Comparison of ENCODE assay signal across 14 cellular contexts in genomic region chr15:25846377-25846776, GRCh38. TPM values are rescaled to one million over a fixed set of nuclear protein-coding genes. Genes with fewer than 3 reads are reported as not detected.
DNase-seq lines count a peak whose midpoint lies in the region; ATAC-seq, FAIRE-seq and TF ChIP-seq lines count a peak whose summit lies in the region.
"Had no signal": no experiment of that assay in that cellular context is flagged by ENCODE, and none has a peak within 500 bp of the region (broad histone marks: within the 10 kb centered on the region; RNA-seq: fewer than 3 reads in every experiment).

No MANE protein-coding gene starts in this region.

- intact Hi-C loops in activated CD4-positive, alpha-beta T cell treated with anti-CD3 and anti-CD28 coated beads for 36 hours (cut with DNase I, micrococcal nuclease): loop anchor here in 1 of 2 experiments (2.0 to 10.0 kb wide), 3 partner anchors 14 to 238 kb away; no protein-coding TSS in a partner anchor

- DNase-seq in CD4-positive, CD25-positive, alpha-beta regulatory T cell: peak in 2 of 3 donors; percentile 60 to 87
- peak; percentile 81 for DNase-seq in activated CD4-positive, alpha-beta T cell treated with anti-CD3 and anti-CD28 coated beads for 36 hours
- DNase-seq in activated gamma-delta T cell treated with anti-CD3 and anti-CD28 coated beads, Interleukin-2, amount 50 U/mL, for 16 hours (ENCODE audit: low read depth): peak; percentile 39
- peak; percentile 29 for DNase-seq in small intestine
- DNase-seq in MV-4-11 (lab: John Stamatoyannopoulos, UW): no peak
- no peak for DNase-seq in GM12891 (ENCODE audit: insufficient read length, low spot score)
- no peak for DNase-seq in NCI-H1092 (lab: John Stamatoyannopoulos, UW)
- no peak for DNase-seq in caudate nucleus (lab: John Stamatoyannopoulos, UW)
- DNase-seq: GDM1, GOT3, NCI-H526, SK-N-SH had no signal

- H3K27ac ChIP-seq in CD4-positive, CD25-positive, alpha-beta regulatory T cell (ENCODE audit: insufficient read depth, low read length, poor library complexity, severe bottlenecking): peak overlapping the region; percentile 61
- peak overlapping the region in 1 of 2 donors; percentile 37 for H3K27ac ChIP-seq in small intestine (ENCODE audit: low read depth in 1 of 2, low read length in 1 of 2)
- no peak overlapping the region for H3K27ac ChIP-seq in caudate nucleus (ENCODE audit: low read depth, low read length)
- H3K27ac ChIP-seq: suprapubic skin had no signal

- H3K36me3 Mint-ChIP-seq in CD4-positive, CD25-positive, alpha-beta regulatory T cell: no peaks in the 10 kb centered on the region
- H3K36me3 Mint-ChIP-seq in activated CD4-positive, alpha-beta T cell treated with anti-CD3 and anti-CD28 coated beads for 36 hours (ENCODE audit: low read depth): peaks cover 24% of the 10 kb centered on the region

- FAIRE-seq in small intestine (lab: Jason Lieb, UNC) (no peak), GM12891 (lab: Jason Lieb, UNC) (no peak)

- no peak overlapping the region for H3K4me3 ChIP-seq in CD4-positive, CD25-positive, alpha-beta regulatory T cell (ENCODE audit: low read depth, low read length)
- no peak overlapping the region for H3K4me3 ChIP-seq in small intestine (ENCODE audit: low read depth in 1 of 2, low read length in 2 of 2)
- H3K4me3 ChIP-seq: suprapubic skin had no signal

- CTCF ChIA-PET in activated CD4-positive, alpha-beta T cell treated with anti-CD3 and anti-CD28 coated beads for 36 hours (lab: Charles Lee): interaction anchor here (0.5 to 1.8 kb wide), 5 partner anchors 9 to 40 kb away, joined by 3 to 6 read pairs (median 3); no protein-coding TSS in a partner anchor

- H3K4me1 Mint-ChIP-seq in CD4-positive, CD25-positive, alpha-beta regulatory T cell: peaks cover 32 to 71% (median 51%) of the 10 kb centered on the region in 4 donors
- H3K4me1 Mint-ChIP-seq in activated CD4-positive, alpha-beta T cell treated with anti-CD3 and anti-CD28 coated beads for 36 hours: peaks cover 82% of the 10 kb centered on the region

- H3K4me3 Mint-ChIP-seq in CD4-positive, CD25-positive, alpha-beta regulatory T cell: peak overlapping the region; percentile 60 to 87 (median 71)
- H3K4me3 Mint-ChIP-seq in activated CD4-positive, alpha-beta T cell treated with anti-CD3 and anti-CD28 coated beads for 36 hours: no peak overlapping the region

- POLR2A ChIA-PET in activated CD4-positive, alpha-beta T cell treated with anti-CD3 and anti-CD28 coated beads for 36 hours (lab: Charles Lee): no interaction called here

- TF ChIP-seq POLR2A in GM12891 (IDR thresholded peaks at IDR 0.05; ENCODE audit: low read depth, low read length): no peak

- peak; percentile 79 to 84 for ATAC-seq in CD4-positive, CD25-positive, alpha-beta regulatory T cell (ENCODE audit: low read depth in 2 of 2)
- ATAC-seq in activated CD4-positive, alpha-beta T cell treated with anti-CD3 and anti-CD28 coated beads for 36 hours: peak; percentile 38

- 59 to 70% (median 69%) methylated on average over 7 of the region's 7 CpGs for WGBS in small intestine, 3 donors

- H3K9me3 ChIP-seq in CD4-positive, CD25-positive, alpha-beta regulatory T cell (ENCODE audit: control insufficient read depth in 2 of 2, low read length in 2 of 2): no peaks in the 10 kb centered on the region
- no peaks in the 10 kb centered on the region for H3K9me3 ChIP-seq in small intestine (ENCODE audit: control insufficient read depth, low read depth)
- H3K9me3 ChIP-seq: SK-N-SH, suprapubic skin had no signal

- H3K27me3 ChIP-seq in CD4-positive, CD25-positive, alpha-beta regulatory T cell (ENCODE audit: control insufficient read depth, insufficient read depth, low read length): no peaks in the 10 kb centered on the region
- H3K27me3 ChIP-seq in small intestine (ENCODE audit: control insufficient read depth in 2 of 2, insufficient read depth in 2 of 2, low read length in 2 of 2): no peaks in the 10 kb centered on the region
- H3K27me3 ChIP-seq: suprapubic skin had no signal

- peaks cover 0 to 3% (median 0%) of the 10 kb centered on the region in 7 donors for H3K9me3 Mint-ChIP-seq in CD4-positive, CD25-positive, alpha-beta regulatory T cell
- H3K9me3 Mint-ChIP-seq in activated CD4-positive, alpha-beta T cell treated with anti-CD3 and anti-CD28 coated beads for 36 hours (ENCODE audit: low read depth): no peaks in the 10 kb centered on the region

- peaks cover 4% of the 10 kb centered on the region for H3K27me3 Mint-ChIP-seq in CD4-positive, CD25-positive, alpha-beta regulatory T cell
- H3K27me3 Mint-ChIP-seq in activated CD4-positive, alpha-beta T cell treated with anti-CD3 and anti-CD28 coated beads for 36 hours: no peaks in the 10 kb centered on the region

- H3K36me3 ChIP-seq in CD4-positive, CD25-positive, alpha-beta regulatory T cell (ENCODE audit: control insufficient read depth, insufficient read depth, low read length): no peaks in the 10 kb centered on the region
- no peaks in the 10 kb centered on the region for H3K36me3 ChIP-seq in small intestine (ENCODE audit: control insufficient read depth in 2 of 2, insufficient read depth in 2 of 2, low read length in 2 of 2)
- H3K36me3 ChIP-seq: suprapubic skin had no signal

- peak overlapping the region; percentile 93 to 96 (median 95) for H3K27ac Mint-ChIP-seq in CD4-positive, CD25-positive, alpha-beta regulatory T cell
- H3K27ac Mint-ChIP-seq in activated CD4-positive, alpha-beta T cell treated with anti-CD3 and anti-CD28 coated beads for 36 hours: peak overlapping the region; percentile 90

- peaks cover 48% of the 10 kb centered on the region for H3K4me1 ChIP-seq in CD4-positive, CD25-positive, alpha-beta regulatory T cell (ENCODE audit: control insufficient read depth, insufficient read depth, low read length, poor library complexity, severe bottlenecking)
- H3K4me1 ChIP-seq in small intestine (ENCODE audit: control insufficient read depth in 2 of 2, insufficient read depth in 1 of 2, low read depth in 1 of 2, low read length in 1 of 2): peaks cover 0 to 4% of the 10 kb centered on the region in 2 donors

TF ChIP-seq in GM12891, 5 proteins besides CTCF, POLR2A, EP300 and RAD21:
- TF ChIP-seq PAX5 (IDR thresholded peaks at IDR 0.05; ENCODE audit: insufficient read depth, low read length, severe bottlenecking): no peak
- TF ChIP-seq POLR2AphosphoS5 (IDR thresholded peaks at IDR 0.05; ENCODE audit: low read depth, low read length): no peak
- no peak for TF ChIP-seq POU2F2 (IDR thresholded peaks at IDR 0.05; ENCODE audit: low read depth, low read length)
- TF ChIP-seq SPI1 (IDR thresholded peaks at IDR 0.05; ENCODE audit: low read depth, low read length): no peak
- no peak for TF ChIP-seq TAF1 (IDR thresholded peaks at IDR 0.05; ENCODE audit: low read depth, low read length)
TF ChIP-seq in GM12891: peak in this region for 0.

RNA-seq across cellular contexts. Expression of gene ATP10A, which starts 16.8 kb away (rescaled TPM):
- 16.1 TPM for total RNA-seq in CD4-positive, CD25-positive, alpha-beta regulatory T cell
- 1 to 10 TPM; 2.8 to 5.6 (median 4.6) TPM for polyA plus RNA-seq in CD4-positive, CD25-positive, alpha-beta regulatory T cell
- 10 to 100 TPM; 20.5 to 22.4 TPM for total RNA-seq in activated CD4-positive, alpha-beta T cell treated with anti-CD3 and anti-CD28 coated beads for 36 hours
- polyA plus RNA-seq in small intestine: 1 to 10 TPM in 1 of 3 donors, under 1 TPM in 1, not detected in 1; 0.27 to 2.8 TPM
- 0.17 TPM for polyA plus RNA-seq in GM12891 (2012; ENCODE audit: low read depth, missing spikeins)
- total RNA-seq: M059J had no signal
- polyA plus RNA-seq: SK-N-SH had no signal

Comparison
In these comparisons a context has a peak if more than half of its experiments do, and no peak if none do; other contexts are left out.
1. DNase-seq: peak in CD4-positive, CD25-positive, alpha-beta regulatory T cell (2 of 3), activated CD4-positive, alpha-beta T cell treated with anti-CD3 and anti-CD28 coated beads for 36 hours (single experiment), activated gamma-delta T cell treated with anti-CD3 and anti-CD28 coated beads, Interleukin-2, amount 50 U/mL, for 16 hours (single experiment) and small intestine (single experiment); none in MV-4-11 (single experiment), GM12891 (single experiment), NCI-H1092 (single experiment) and caudate nucleus (0 of 61).